ENCODE assay signal across 22 cellular contexts in the genomic region with DNA sequence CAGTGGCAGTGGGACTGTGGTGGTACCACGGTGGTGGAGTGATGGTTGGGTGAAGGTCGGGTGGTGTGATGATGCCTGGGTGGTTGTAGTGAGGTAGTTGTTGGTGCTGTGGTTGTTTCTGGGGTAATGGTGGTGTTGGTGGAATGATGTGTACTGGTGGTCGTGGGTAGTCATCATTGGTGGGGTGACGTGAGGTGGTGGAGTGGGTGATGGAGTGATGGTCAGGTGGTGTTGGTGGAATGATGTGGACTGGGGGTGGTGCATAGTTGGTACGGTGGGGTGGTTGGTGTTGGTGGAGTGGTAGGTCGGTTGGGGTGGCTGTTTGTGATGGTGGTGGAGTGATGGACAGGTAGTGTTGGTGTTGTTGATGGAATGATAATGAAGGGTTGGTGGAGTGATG.
"Had no signal": no experiment of that assay in that cellular context is flagged by ENCODE, and none has a peak within 500 bp of the region (broad histone marks: within the 10 kb centered on the region; RNA-seq: fewer than 3 reads in every experiment).

No MANE protein-coding gene starts in this region.

- H3K36me3 Mint-ChIP-seq: WTC11 had no signal

- H3K9me3 Mint-ChIP-seq: activated naive CD4-positive, alpha-beta T cell treated with anti-CD3 and anti-CD28 coated beads for 36 hours; dendritic cell treated with granulocyte-macrophage colony-stimulating factor and Interleukin-4, amounts not matched to agents 40 ng/mL and 50 ng/mL, for 4 days had no signal

- H3K27ac Mint-ChIP-seq: activated naive CD4-positive, alpha-beta T cell treated with anti-CD3 and anti-CD28 coated beads for 36 hours; dendritic cell treated with granulocyte-macrophage colony-stimulating factor and Interleukin-4, amounts not matched to agents 40 ng/mL and 50 ng/mL, for 4 days; WTC11 had no signal

- H3K4me3 ChIP-seq: cardiac muscle cell, heart right ventricle, ovary, prostate gland, spleen, stomach, suprapubic skin, upper lobe of left lung had no signal

- ATAC-seq: heart right ventricle, left cardiac atrium, WTC11 had no signal

- H3K27me3 Mint-ChIP-seq: dendritic cell treated with granulocyte-macrophage colony-stimulating factor and Interleukin-4, amounts not matched to agents 40 ng/mL and 50 ng/mL, for 4 days had no signal

- H3K27ac ChIP-seq: cardiac muscle cell, heart right ventricle, ovary, prostate gland, spleen, stomach, suprapubic skin, upper lobe of left lung had no signal

- DNase-seq: activated CD4-positive, alpha-beta T cell treated with anti-CD3 and anti-CD28 coated beads, Interleukin-2, amount 50 U/mL, for 48 hours; activated CD8-positive, alpha-beta memory T cell treated with anti-CD3 and anti-CD28 coated beads, Interleukin-2, amount 50 U/mL, for 48 hours; activated effector memory CD4-positive, alpha-beta T cell treated with Interleukin-2 at 50 U/mL for 16 hours; activated naive CD4-positive, alpha-beta T cell treated with anti-CD3 and anti-CD28 coated beads for 36 hours; activated T-cell treated with anti-CD3 and anti-CD28 coated beads, Interleukin-2, amount 50 U/mL, for 48 hours; effector CD4-positive, alpha-beta T cell; erythroblast; foreskin fibroblast; heart right ventricle; islet precursor cell; left cardiac atrium; ovary; spleen; stimulated activated CD4-positive, alpha-beta T cell treated with anti-CD3 and anti-CD28 coated beads, Interleukin-4, amount 100 ng/mL, for 1 hour; stomach; T1000; upper lobe of left lung had no signal

- H3K36me3 ChIP-seq: cardiac muscle cell, heart right ventricle, ovary, prostate gland, spleen, stomach, suprapubic skin, upper lobe of left lung had no signal

- H3K4me3 Mint-ChIP-seq: activated naive CD4-positive, alpha-beta T cell treated with anti-CD3 and anti-CD28 coated beads for 36 hours; dendritic cell treated with granulocyte-macrophage colony-stimulating factor and Interleukin-4, amounts not matched to agents 40 ng/mL and 50 ng/mL, for 4 days; WTC11 had no signal

- H3K9me3 ChIP-seq: heart right ventricle, ovary, prostate gland, spleen, stomach, suprapubic skin, upper lobe of left lung had no signal

- H3K27me3 ChIP-seq: cardiac muscle cell, heart right ventricle, ovary, stomach, suprapubic skin, upper lobe of left lung had no signal
